Comparison of ENCODE assay signal across 1 cellular context in genomic region chr16:57704011-57704904, GRCh38.
TF ChIP-seq lines count a peak whose summit lies in the region.

No MANE protein-coding gene starts in this region.

TF ChIP-seq in HepG2, 621 proteins besides CTCF, POLR2A, EP300 and RAD21 (continued from another document):
- TF ChIP-seq AKNA (CRISPR knock-in tag; IDR thresholded peaks at IDR 0.05; ENCODE audit: borderline replicate concordance) = no peak
- TF ChIP-seq SYNCRIP (IDR thresholded peaks at IDR 0.05; ENCODE audit: insufficient read depth, low read depth, low read length) = no peak
- TF ChIP-seq RFX3 (CRISPR knock-in tag; IDR thresholded peaks at IDR 0.05) = no peak
- TF ChIP-seq ZNF20 (CRISPR knock-in tag; IDR thresholded peaks at IDR 0.05) = no peak
- no peak for TF ChIP-seq KLF9 (CRISPR knock-in tag; IDR thresholded peaks at IDR 0.05; ENCODE audit: low read depth)
- TF ChIP-seq RELA (CRISPR knock-in tag; IDR thresholded peaks at IDR 0.05) = no peak
- no peak for TF ChIP-seq SMARCC2 (IDR thresholded peaks at IDR 0.05)
- TF ChIP-seq FOSL1 (CRISPR knock-in tag; IDR thresholded peaks at IDR 0.05; ENCODE audit: borderline replicate concordance) = no peak
- no peak; the same call in 1 of the 2 replicates for TF ChIP-seq ZBTB26 (CRISPR knock-in tag; IDR thresholded peaks at IDR 0.05; ENCODE audit: borderline replicate concordance)
- TF ChIP-seq ZFP62 (CRISPR knock-in tag; IDR thresholded peaks at IDR 0.05) = no peak
- TF ChIP-seq ZNF414 (CRISPR knock-in tag; IDR thresholded peaks at IDR 0.05) = no peak
